Comparison of ENCODE assay signal across 10 cellular contexts in the genomic region with DNA sequence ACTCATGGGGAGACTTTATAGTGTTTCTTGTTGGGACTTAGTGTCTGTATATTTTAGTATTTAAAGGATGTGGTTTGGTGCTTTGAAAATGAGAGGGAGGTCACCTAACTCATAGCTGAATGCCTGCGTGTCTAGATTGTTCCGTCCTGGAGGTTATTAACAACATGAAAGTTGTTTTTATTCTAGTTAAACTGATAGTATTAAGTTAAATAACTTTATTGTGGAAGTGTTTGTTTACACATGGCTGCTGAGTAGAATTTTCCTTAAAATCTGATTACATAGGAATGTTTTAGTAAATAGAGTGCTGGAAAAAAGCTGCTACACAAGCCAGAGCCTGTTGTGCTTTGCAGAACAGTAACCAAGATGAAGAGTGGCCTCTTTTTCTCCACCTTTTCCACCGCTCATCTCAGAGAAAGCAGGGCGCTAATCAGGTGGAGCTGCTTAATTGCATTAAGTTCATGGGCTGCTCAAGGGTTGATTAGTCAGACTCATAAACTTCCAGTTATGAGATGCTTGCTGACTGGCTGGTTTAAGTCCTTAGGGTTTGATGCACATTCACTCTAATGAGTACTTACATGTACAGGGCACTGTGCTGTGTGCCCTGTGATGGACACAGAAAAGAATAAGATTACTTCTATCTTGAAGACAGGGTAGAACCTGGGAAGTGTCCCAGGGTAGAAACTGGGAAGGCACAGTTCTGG.
A peak's percentile ranks its signal among the peaks of the same experiment; 100 is the strongest.
DNase-seq lines count a peak whose midpoint lies in the region; ATAC-seq and TF ChIP-seq lines count a peak whose summit lies in the region.
"Had no signal": no experiment of that assay in that cellular context is flagged by ENCODE, and none has a peak within 500 bp of the region (broad histone marks: within the 10 kb centered on the region; RNA-seq: fewer than 3 reads in every experiment).

No MANE protein-coding gene starts in this region.

- intact Hi-C loops in lower leg skin (cut with DNase I; ENCODE audit: low total_unique reads), result no loop called here

- H3K4me1 Mint-ChIP-seq in activated T-cell treated with anti-CD3 and anti-CD28 coated beads, Interleukin-2, amount 50 U/mL, for 72 hours (ENCODE audit: low read depth), result peaks cover 90% of the 10 kb centered on the region

- TF ChIP-seq EP300 in tibial nerve (IDR thresholded peaks at IDR 0.05), result no peak

- H3K27me3 ChIP-seq in Loucy (ENCODE audit: insufficient read depth, low read length, poor library complexity, severe bottlenecking) (no peaks in the 10 kb centered on the region), tibial nerve (no peaks in the 10 kb centered on the region)

- H4K20me1 ChIP-seq in Loucy (ENCODE audit: insufficient read depth, low read length, poor library complexity, severe bottlenecking), result peaks cover 70% of the 10 kb centered on the region

- peaks cover 86% of the 10 kb centered on the region for H3K79me2 ChIP-seq in Loucy (ENCODE audit: insufficient read depth, low read length)

- peaks cover 4% of the 10 kb centered on the region; the same call in 1 of the 2 replicates for H3F3A ChIP-seq in Loucy (ENCODE audit: low read depth)

- peak overlapping the region in 3 of 4 donors; percentile 7 to 65 (median 36) for H3K27ac ChIP-seq in tibial nerve
- H3K27ac ChIP-seq: C4-2B had no signal

- no peaks in the 10 kb centered on the region for H3K9me3 Mint-ChIP-seq in activated T-cell treated with anti-CD3 and anti-CD28 coated beads, Interleukin-2, amount 50 U/mL, for 72 hours

- peak overlapping the region; percentile 77 to 81 for H3K4me3 Mint-ChIP-seq in activated T-cell treated with anti-CD3 and anti-CD28 coated beads, Interleukin-2, amount 50 U/mL, for 72 hours

- H3K4me1 ChIP-seq in Loucy (ENCODE audit: insufficient read depth, low read length, poor library complexity, severe bottlenecking) (peaks cover 62% of the 10 kb centered on the region), tibial nerve (peaks cover 0 to 46% (median 15%) of the 10 kb centered on the region in 4 donors)

- H3K36me3 ChIP-seq in Loucy (ENCODE audit: insufficient read depth, low read length) (no peaks in the 10 kb centered on the region), tibial nerve (no peaks in the 10 kb centered on the region)

- peak overlapping the region; percentile 73 for H3K4me2 ChIP-seq in Loucy (ENCODE audit: low read depth, low read length, poor library complexity, severe bottlenecking)

- ATAC-seq in activated T-cell treated with anti-CD3 and anti-CD28 coated beads, Interleukin-2, amount 50 U/mL, for 72 hours (replicated peaks in 1 of 2), result peak in 1 of 2 donors; percentile 31

- no peak overlapping the region for H2AFZ ChIP-seq in Loucy (ENCODE audit: low read length)

- peaks cover 0 to 3% of the 10 kb centered on the region in 2 donors for H3K36me3 Mint-ChIP-seq in activated T-cell treated with anti-CD3 and anti-CD28 coated beads, Interleukin-2, amount 50 U/mL, for 72 hours (ENCODE audit: insufficient read depth in 2 of 2)

- no peak for TF ChIP-seq CTCF in Loucy (conservative IDR thresholded peaks at IDR 0.05; ENCODE audit: low read length)
- TF ChIP-seq CTCF in tibial nerve (IDR thresholded peaks at IDR 0.05), result no peak
- no peak for TF ChIP-seq CTCF in lower leg skin (IDR thresholded peaks at IDR 0.05)

- H3K9me2 ChIP-seq in Loucy (replicated peaks; ENCODE audit: low read depth, low read length), result no peaks in the 10 kb centered on the region

- WGBS in tibial nerve, 2 donors, result 68 to 69% methylated on average over 4 of the region's 4 CpGs
- 65% methylated on average over 4 of the region's 4 CpGs for WGBS in lower leg skin, 2 donors

- H3K9me3 ChIP-seq in Loucy (ENCODE audit: insufficient read depth, low read depth, low read length) (no peaks in the 10 kb centered on the region), tibial nerve (no peaks in the 10 kb centered on the region)

- no peaks in the 10 kb centered on the region for H3K27me3 Mint-ChIP-seq in activated T-cell treated with anti-CD3 and anti-CD28 coated beads, Interleukin-2, amount 50 U/mL, for 72 hours (ENCODE audit: low read depth)

- H3K4me3 ChIP-seq in Loucy (ENCODE audit: low read length, poor library complexity, severe bottlenecking) (peak overlapping the region; percentile 45), tibial nerve (no peak overlapping the region), lower leg skin (ENCODE audit: low read depth, poor library complexity, severe bottlenecking) (no peak overlapping the region)

- no peak for DNase-seq in activated T-cell treated with anti-CD3 and anti-CD28 coated beads, Interleukin-2, amount 50 U/mL, for 72 hours
- no peak for DNase-seq in activated T-cell treated with anti-CD3 and anti-CD28 coated beads, Interleukin-2, amount 50 U/mL, for 1 hour
- peak; percentile 37 to 56 for DNase-seq in erythroblast (lab: John Stamatoyannopoulos, UW)
- no peak for DNase-seq in tibial nerve (ENCODE audit: low spot score in 2 of 2)
- DNase-seq in lower leg skin (ENCODE audit: low spot score in 2 of 2), result no peak
- no peak for DNase-seq in activated effector memory CD4-positive, alpha-beta T cell treated with anti-CD3 and anti-CD28 coated beads, Interleukin-2, amount 50 U/mL, for 16 hours
- no peak for DNase-seq in NCI-H2227 (lab: John Stamatoyannopoulos, UW; ENCODE audit: unreplicated experiment)
- DNase-seq: activated effector memory CD4-positive, alpha-beta T cell treated with Interleukin-2 at 50 U/mL for 16 hours had no signal

- no peak overlapping the region for H3K9ac ChIP-seq in Loucy (ENCODE audit: low read depth, low read length, poor library complexity, severe bottlenecking)

- TF ChIP-seq POLR2A in erythroblast (IDR thresholded peaks at IDR 0.05; ENCODE audit: low read length) (no peak), tibial nerve (IDR thresholded peaks at IDR 0.05) (no peak), lower leg skin (IDR thresholded peaks at IDR 0.05) (no peak)

- H3K27ac Mint-ChIP-seq in activated T-cell treated with anti-CD3 and anti-CD28 coated beads, Interleukin-2, amount 50 U/mL, for 72 hours, result peak overlapping the region; percentile 87

Comparison
In these comparisons a context has a peak if more than half of its experiments do, and no peak if none do; other contexts are left out.
1. DNase-seq: peak in erythroblast (2 of 2); none in activated T-cell treated with anti-CD3 and anti-CD28 coated beads, Interleukin-2, amount 50 U/mL, for 72 hours (0 of 2), activated T-cell treated with anti-CD3 and anti-CD28 coated beads, Interleukin-2, amount 50 U/mL, for 1 hour (single experiment), tibial nerve (0 of 2), lower leg skin (0 of 2), activated effector memory CD4-positive, alpha-beta T cell treated with anti-CD3 and anti-CD28 coated beads, Interleukin-2, amount 50 U/mL, for 16 hours (single experiment) and NCI-H2227 (single experiment).